ENCODE assay signal across 7 cellular contexts in the genomic region with DNA sequence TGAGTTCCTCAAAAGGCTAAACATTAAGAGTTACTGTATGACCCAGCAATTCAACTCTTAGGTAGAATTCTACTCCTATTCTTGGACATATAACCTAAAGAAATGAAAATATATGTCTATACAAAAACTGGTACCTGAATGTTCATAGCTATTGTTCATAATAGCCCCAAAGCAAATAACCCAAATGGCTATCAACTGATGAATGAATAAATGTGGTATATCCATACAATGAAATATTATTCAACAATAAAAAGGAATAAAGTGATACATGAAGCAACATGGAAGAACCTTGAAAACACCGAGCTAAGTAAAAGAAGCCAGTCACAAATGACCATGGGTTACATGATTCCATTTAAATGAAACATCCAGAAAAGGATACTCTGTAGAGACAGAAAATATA.
"Had no signal": no experiment of that assay in that cellular context is flagged by ENCODE, and none has a peak within 500 bp of the region (broad histone marks: within the 10 kb centered on the region; RNA-seq: fewer than 3 reads in every experiment).

No MANE protein-coding gene starts in this region.

- ATAC-seq: GM12878 had no signal

- DNase-seq: GDM1, GF-D8 had no signal

- FAIRE-seq: GM12878, GM12891, GM12892, GM18507, GM19239 had no signal

- H3K4me3 ChIP-seq: GM12878 had no signal
